ENCODE assay signal across 15 cellular contexts in genomic region chr2:110103060-110103961, GRCh38. TPM values are rescaled to one million over a fixed set of nuclear protein-coding genes. Genes with fewer than 3 reads are reported as not detected.
DNase-seq lines count a peak whose midpoint lies in the region; ATAC-seq and TF ChIP-seq lines count a peak whose summit lies in the region.
"Had no signal": no experiment of that assay in that cellular context is flagged by ENCODE, and none has a peak within 500 bp of the region (broad histone marks: within the 10 kb centered on the region; RNA-seq: fewer than 3 reads in every experiment).

No MANE protein-coding gene starts in this region.

- TF ChIP-seq CTCF in mesothelial cell of epicardium (IDR thresholded peaks at IDR 0.05; ENCODE audit: unreplicated experiment) = no peak
- TF ChIP-seq CTCF in upper lobe of left lung (IDR thresholded peaks at IDR 0.05) = no peak
- no peak for TF ChIP-seq CTCF in GM13976 (IDR thresholded peaks at IDR 0.05; ENCODE audit: borderline replicate concordance, control extremely low read depth, extremely low read depth, insufficient read depth, missing control alignments)

- H3K36me3 ChIP-seq in upper lobe of left lung = no peaks in the 10 kb centered on the region
- H3K36me3 ChIP-seq in CD4-positive, alpha-beta memory T cell (ENCODE audit: insufficient read depth, low read length) = no peaks in the 10 kb centered on the region
- H3K36me3 ChIP-seq: pancreas had no signal

- H3K36me3 Mint-ChIP-seq in dendritic cell treated with granulocyte-macrophage colony-stimulating factor and Interleukin-4, amounts not matched to agents 40 ng/mL and 50 ng/mL, for 4 days (ENCODE audit: low read depth) = no peaks in the 10 kb centered on the region
- H3K36me3 Mint-ChIP-seq in mesothelial cell of epicardium = peaks cover 4% of the 10 kb centered on the region
- no peaks in the 10 kb centered on the region for H3K36me3 Mint-ChIP-seq in CD4-positive, alpha-beta memory T cell
- H3K36me3 Mint-ChIP-seq: brain, immature natural killer cell had no signal

- H3K4me1 Mint-ChIP-seq in dendritic cell treated with granulocyte-macrophage colony-stimulating factor and Interleukin-4, amounts not matched to agents 40 ng/mL and 50 ng/mL, for 4 days (ENCODE audit: low read depth) = peaks cover 27% of the 10 kb centered on the region
- H3K4me1 Mint-ChIP-seq in mesothelial cell of epicardium = peaks cover 58% of the 10 kb centered on the region
- peaks cover 0 to 1% (median under 1%) of the 10 kb centered on the region in 4 donors for H3K4me1 Mint-ChIP-seq in CD4-positive, alpha-beta memory T cell

- intact Hi-C loops in dendritic cell treated with granulocyte-macrophage colony-stimulating factor and Interleukin-4, amounts not matched to agents 40 ng/mL and 50 ng/mL, for 4 days (cut with micrococcal nuclease) = no loop called here
- intact Hi-C loops in CD4-positive, alpha-beta memory T cell (cut with micrococcal nuclease) = no loop called here

- TF ChIP-seq EP300 in upper lobe of left lung (IDR thresholded peaks at IDR 0.05) = no peak

- no peak for TF ChIP-seq POLR2A in upper lobe of left lung (IDR thresholded peaks at IDR 0.05)

- peak overlapping the region; percentile 76 for H3K27ac Mint-ChIP-seq in dendritic cell treated with granulocyte-macrophage colony-stimulating factor and Interleukin-4, amounts not matched to agents 40 ng/mL and 50 ng/mL, for 4 days
- H3K27ac Mint-ChIP-seq in mesothelial cell of epicardium = peak overlapping the region; percentile 23
- no peak overlapping the region for H3K27ac Mint-ChIP-seq in CD4-positive, alpha-beta memory T cell
- H3K27ac Mint-ChIP-seq: immature natural killer cell had no signal

- POLR2A ChIA-PET in CD4-positive, alpha-beta memory T cell (lab: Charles Lee; ENCODE audit: partially characterized antibody) = no interaction called here

- peak; percentile 51 for DNase-seq in activated effector memory CD4-positive, alpha-beta T cell treated with anti-CD3 and anti-CD28 coated beads, Interleukin-2, amount 50 U/mL, for 16 hours
- DNase-seq in activated effector memory CD4-positive, alpha-beta T cell treated with Interleukin-2 at 50 U/mL for 16 hours = no peak
- DNase-seq in mesothelial cell of epicardium (ENCODE audit: low spot score in 2 of 2, unreplicated experiment in 2 of 2) (no peak), upper lobe of left lung (peak; percentile 50 to 51), GM13976 (ENCODE audit: low spot score) (no peak)
- no peak for DNase-seq in CD4-positive, alpha-beta memory T cell
- DNase-seq: activated naive CD4-positive, alpha-beta T cell treated with Interleukin-2 at 50 U/mL for 16 hours; effector CD4-positive, alpha-beta T cell; immature natural killer cell; NCI-H524 treated with DMSO at 0.1 percent for 48 hours; pancreas; stimulated activated naive CD4-positive, alpha-beta T cell treated with Interleukin-2 at 50 U/mL for 16 hours had no signal

- peak overlapping the region; percentile 85 to 93 (median 88) for H3K27ac ChIP-seq in upper lobe of left lung
- H3K27ac ChIP-seq in CD4-positive, alpha-beta memory T cell (ENCODE audit: low read depth, low read length) = no peak overlapping the region

- CTCF ChIA-PET in CD4-positive, alpha-beta memory T cell (lab: Charles Lee; ENCODE audit: partially characterized antibody) = no interaction called here

- no peak overlapping the region for H3K4me3 Mint-ChIP-seq in dendritic cell treated with granulocyte-macrophage colony-stimulating factor and Interleukin-4, amounts not matched to agents 40 ng/mL and 50 ng/mL, for 4 days
- no peak overlapping the region for H3K4me3 Mint-ChIP-seq in mesothelial cell of epicardium
- H3K4me3 Mint-ChIP-seq in CD4-positive, alpha-beta memory T cell = no peak overlapping the region
- H3K4me3 Mint-ChIP-seq: brain, immature natural killer cell had no signal

- peaks cover 12% of the 10 kb centered on the region for H3K27me3 Mint-ChIP-seq in dendritic cell treated with granulocyte-macrophage colony-stimulating factor and Interleukin-4, amounts not matched to agents 40 ng/mL and 50 ng/mL, for 4 days
- H3K27me3 Mint-ChIP-seq in mesothelial cell of epicardium (ENCODE audit: low read depth) = peaks cover 3% of the 10 kb centered on the region
- H3K27me3 Mint-ChIP-seq in CD4-positive, alpha-beta memory T cell = peaks cover 24 to 44% of the 10 kb centered on the region in 2 donors

- in situ Hi-C loops in GM13976 (cut with MboI; ENCODE audit: low sequenced_read_pairs, unreplicated experiment) = no loop called here

- 63 to 80% methylated on average over 8 to 20 of the region's 20 CpGs for WGBS in upper lobe of left lung, 2 donors

- ATAC-seq in upper lobe of left lung (ENCODE audit: low FRiP score in 2 of 2) (no peak), HG03354 (IDR thresholded peaks at IDR 0.05; ENCODE audit: poor library complexity, severe bottlenecking, unreplicated experiment) (no peak)
- ATAC-seq: pancreas had no signal

- H3K9me3 ChIP-seq in upper lobe of left lung = no peaks in the 10 kb centered on the region
- no peaks in the 10 kb centered on the region for H3K9me3 ChIP-seq in CD4-positive, alpha-beta memory T cell (ENCODE audit: control insufficient read depth in 1 of 2, low read length in 2 of 2)
- H3K9me3 ChIP-seq: pancreas had no signal

- no peaks in the 10 kb centered on the region for H3K27me3 ChIP-seq in upper lobe of left lung
- H3K27me3 ChIP-seq in CD4-positive, alpha-beta memory T cell (ENCODE audit: insufficient read depth, low read length) = no peaks in the 10 kb centered on the region
- H3K27me3 ChIP-seq: pancreas had no signal

- H3K9me3 Mint-ChIP-seq in dendritic cell treated with granulocyte-macrophage colony-stimulating factor and Interleukin-4, amounts not matched to agents 40 ng/mL and 50 ng/mL, for 4 days = peaks cover 4% of the 10 kb centered on the region
- peaks cover 12% of the 10 kb centered on the region for H3K9me3 Mint-ChIP-seq in mesothelial cell of epicardium
- H3K9me3 Mint-ChIP-seq in CD4-positive, alpha-beta memory T cell = peaks cover 0 to 8% (median 0%) of the 10 kb centered on the region in 8 donors
- H3K9me3 Mint-ChIP-seq: immature natural killer cell had no signal

- H3K4me1 ChIP-seq in upper lobe of left lung = peaks cover 48 to 86% (median 77%) of the 10 kb centered on the region in 4 donors
- H3K4me1 ChIP-seq in CD4-positive, alpha-beta memory T cell (ENCODE audit: insufficient read depth, low read length) = no peaks in the 10 kb centered on the region

- H3K4me3 ChIP-seq in upper lobe of left lung = no peak overlapping the region
- H3K4me3 ChIP-seq in CD4-positive, alpha-beta memory T cell (ENCODE audit: low read length in 2 of 2) = no peak overlapping the region
- H3K4me3 ChIP-seq: pancreas had no signal

RNA-seq across cellular contexts. Expression of gene MALL, which starts 12.3 kb away (rescaled TPM):
- 4.8 to 5.4 TPM (median 4.9 TPM) in 3 replicates for total RNA-seq in mesothelial cell of epicardium
- total RNA-seq in upper lobe of left lung = 100 to 1,000 TPM in 4 of 6 donors, 10 to 100 TPM in 2; 40.9 to 203 (median 120) TPM
- not detected for total RNA-seq in CD4-positive, alpha-beta memory T cell
- not detected for polyA plus RNA-seq in CD4-positive, alpha-beta memory T cell
- polyA plus RNA-seq: immature natural killer cell had no signal

Comparison
In these comparisons a context has a peak if more than half of its experiments do, and no peak if none do; other contexts are left out.
1. DNase-seq: peak in activated effector memory CD4-positive, alpha-beta T cell treated with anti-CD3 and anti-CD28 coated beads, Interleukin-2, amount 50 U/mL, for 16 hours (single experiment) and upper lobe of left lung (2 of 2); none in activated effector memory CD4-positive, alpha-beta T cell treated with Interleukin-2 at 50 U/mL for 16 hours (single experiment), mesothelial cell of epicardium (0 of 2), CD4-positive, alpha-beta memory T cell (0 of 5) and GM13976 (single experiment).
2. H3K27ac Mint-ChIP-seq: peak in dendritic cell treated with granulocyte-macrophage colony-stimulating factor and Interleukin-4, amounts not matched to agents 40 ng/mL and 50 ng/mL, for 4 days (single experiment) and mesothelial cell of epicardium (single experiment); none in CD4-positive, alpha-beta memory T cell (0 of 7).